ENCODE assay signal across 10 cellular contexts in the genomic region with DNA sequence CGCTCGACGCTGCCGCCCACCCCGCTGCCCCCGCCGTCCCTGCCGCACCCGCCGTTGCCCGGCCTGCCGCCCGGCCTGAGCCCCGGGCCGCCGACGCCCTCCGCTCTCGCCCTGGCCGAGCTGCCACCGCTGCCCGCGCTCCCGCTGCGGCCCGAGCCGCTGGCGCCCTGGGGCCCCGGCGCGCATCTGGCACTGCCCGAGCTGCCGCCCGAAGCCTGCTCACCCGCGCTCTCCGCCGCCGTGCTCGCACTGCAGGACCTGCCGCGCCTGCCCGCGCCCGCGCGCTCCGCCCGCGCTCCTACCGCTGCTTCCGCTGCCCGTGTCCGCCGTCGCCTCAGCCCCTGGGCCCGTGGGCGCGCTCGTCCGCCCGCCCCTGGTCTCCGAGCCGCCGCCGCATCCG. TPM values are rescaled to one million over a fixed set of nuclear protein-coding genes. Genes with fewer than 3 reads are reported as not detected.
DNase-seq lines count a peak whose midpoint lies in the region; ATAC-seq lines count a peak whose summit lies in the region.
"Had no signal": no experiment of that assay in that cellular context is flagged by ENCODE, and none has a peak within 500 bp of the region (broad histone marks: within the 10 kb centered on the region; RNA-seq: fewer than 3 reads in every experiment).

No MANE protein-coding gene starts in this region.

- no peaks in the 10 kb centered on the region for H3K36me3 Mint-ChIP-seq in activated naive CD4-positive, alpha-beta T cell treated with anti-CD3 and anti-CD28 coated beads, Interleukin-2, amount 50 U/mL, for 72 hours
- peaks cover 6% of the 10 kb centered on the region for H3K36me3 Mint-ChIP-seq in stimulated activated effector memory CD8-positive, alpha-beta T cell treated with anti-CD3 and anti-CD28 coated beads, Interleukin-12 subunit alpha, Interleukin-12 subunit beta, amount 100 ng/mL, for 72 hours
- H3K36me3 Mint-ChIP-seq: activated naive CD8-positive, alpha-beta T cell had no signal

- DNase-seq in activated CD4-positive, alpha-beta T cell treated with anti-CD3 and anti-CD28 coated beads for 48 hours, result peak; percentile 27
- no peak for DNase-seq in activated CD4-positive, alpha-beta T cell treated with anti-CD3 and anti-CD28 coated beads for 1 hour
- DNase-seq in activated naive CD4-positive, alpha-beta T cell treated with anti-CD3 and anti-CD28 coated beads, Interleukin-2, amount 50 U/mL, for 72 hours (ENCODE audit: low spot score in 2 of 2), result peak in 1 of 2 donors; percentile 26
- DNase-seq in stimulated activated effector memory CD8-positive, alpha-beta T cell treated with anti-CD3 and anti-CD28 coated beads, Interleukin-12 subunit alpha, Interleukin-12 subunit beta, amount 100 ng/mL, for 72 hours (ENCODE audit: low spot score in 2 of 2), result no peak
- DNase-seq in NCI-H1694 (lab: John Stamatoyannopoulos, UW), result no peak
- DNase-seq in NCI-H187 (lab: John Stamatoyannopoulos, UW), result no peak

- peak overlapping the region; percentile 60 for H3K4me3 Mint-ChIP-seq in stimulated activated effector memory CD8-positive, alpha-beta T cell treated with anti-CD3 and anti-CD28 coated beads, Interleukin-12 subunit alpha, Interleukin-12 subunit beta, amount 100 ng/mL, for 72 hours

- peak; percentile 11 for ATAC-seq in HG03025 (IDR thresholded peaks at IDR 0.05; ENCODE audit: low FRiP score, unreplicated experiment)
- peak; percentile 14 to 17 for ATAC-seq in activated naive CD4-positive, alpha-beta T cell treated with anti-CD3 and anti-CD28 coated beads, Interleukin-2, amount 50 U/mL, for 72 hours
- ATAC-seq in stimulated activated effector memory CD8-positive, alpha-beta T cell treated with anti-CD3 and anti-CD28 coated beads, Interleukin-12 subunit alpha, Interleukin-12 subunit beta, amount 100 ng/mL, for 72 hours, result peak; percentile 47
- ATAC-seq in HG03565 (IDR thresholded peaks at IDR 0.05; ENCODE audit: unreplicated experiment), result no peak

- no peak overlapping the region for H3K27ac Mint-ChIP-seq in activated naive CD4-positive, alpha-beta T cell treated with anti-CD3 and anti-CD28 coated beads, Interleukin-2, amount 50 U/mL, for 72 hours
- no peak overlapping the region for H3K27ac Mint-ChIP-seq in stimulated activated effector memory CD8-positive, alpha-beta T cell treated with anti-CD3 and anti-CD28 coated beads, Interleukin-12 subunit alpha, Interleukin-12 subunit beta, amount 100 ng/mL, for 72 hours
- H3K27ac Mint-ChIP-seq: activated naive CD8-positive, alpha-beta T cell had no signal

- H3K9me3 Mint-ChIP-seq in activated naive CD4-positive, alpha-beta T cell treated with anti-CD3 and anti-CD28 coated beads, Interleukin-2, amount 50 U/mL, for 72 hours, result no peaks in the 10 kb centered on the region
- no peaks in the 10 kb centered on the region for H3K9me3 Mint-ChIP-seq in stimulated activated effector memory CD8-positive, alpha-beta T cell treated with anti-CD3 and anti-CD28 coated beads, Interleukin-12 subunit alpha, Interleukin-12 subunit beta, amount 100 ng/mL, for 72 hours

- H3K4me1 Mint-ChIP-seq in stimulated activated effector memory CD8-positive, alpha-beta T cell treated with anti-CD3 and anti-CD28 coated beads, Interleukin-12 subunit alpha, Interleukin-12 subunit beta, amount 100 ng/mL, for 72 hours, result peaks cover 23% of the 10 kb centered on the region

RNA-seq across cellular contexts. Expression of a gene that starts 8.4 kb away (rescaled TPM):
- under 1 TPM in 1 of 2 donors, not detected in 1; 0.11 TPM for total RNA-seq in activated naive CD4-positive, alpha-beta T cell treated with anti-CD3 and anti-CD28 coated beads, Interleukin-2, amount 50 U/mL, for 72 hours
- total RNA-seq: LHCN-M2 had no signal

RNA-seq across cellular contexts. Expression of a gene that starts 13.7 kb away (rescaled TPM):
- total RNA-seq in activated naive CD4-positive, alpha-beta T cell treated with anti-CD3 and anti-CD28 coated beads, Interleukin-2, amount 50 U/mL, for 72 hours, result not detected

RNA-seq across cellular contexts. Expression of a gene that starts 15.8 kb away (rescaled TPM):
- 10 to 100 TPM in 1 of 2 donors, 1 to 10 TPM in 1; 7.6 to 14.6 TPM for total RNA-seq in activated naive CD4-positive, alpha-beta T cell treated with anti-CD3 and anti-CD28 coated beads, Interleukin-2, amount 50 U/mL, for 72 hours

RNA-seq across cellular contexts. Expression of a gene that starts 19.4 kb away (rescaled TPM):
- 10 to 100 TPM; 40.9 to 47.3 TPM for total RNA-seq in activated naive CD4-positive, alpha-beta T cell treated with anti-CD3 and anti-CD28 coated beads, Interleukin-2, amount 50 U/mL, for 72 hours

RNA-seq across cellular contexts. Expression of a gene that starts 19.5 kb away (rescaled TPM):
- total RNA-seq in activated naive CD4-positive, alpha-beta T cell treated with anti-CD3 and anti-CD28 coated beads, Interleukin-2, amount 50 U/mL, for 72 hours, result 10 to 100 TPM; 35.3 to 65.2 TPM
